Comparison of ENCODE assay signal across 8 cellular contexts in genomic region chr19:45467456-45468158, GRCh38. TPM values are rescaled to one million over a fixed set of nuclear protein-coding genes. Genes with fewer than 3 reads are reported as not detected.
DNase-seq lines count a peak whose midpoint lies in the region; ATAC-seq and TF ChIP-seq lines count a peak whose summit lies in the region.

Gene FOSB, plus strand, starts transcription at chr19:45467996. Its CDS starts 591 bp downstream, at chr19:45468587.

- H4K20me1 ChIP-seq in osteoblast (ENCODE audit: insufficient read depth, low read length), result peaks cover 5% of the 10 kb centered on the region

- no peak for TF ChIP-seq CTCF in osteoblast (IDR thresholded peaks at IDR 0.05; ENCODE audit: extremely low read depth, low read depth, low read length)
- no peak for TF ChIP-seq CTCF in testis (IDR thresholded peaks at IDR 0.05)

- intact Hi-C loops in testis (cut with DNase I; ENCODE audit: low total_unique reads), result no loop called here

- H2AFZ ChIP-seq in osteoblast (ENCODE audit: low read length), result peak within 1 kb of the TSS; percentile 89

- peak within 1 kb of the TSS; percentile 97 for H3K27ac ChIP-seq in osteoblast (ENCODE audit: low read depth, low read length)
- H3K27ac ChIP-seq in testis, result peak within 1 kb of the TSS; percentile 91 to 93

- peak within 1 kb of the TSS; percentile 96 to 98 for H3K27ac Mint-ChIP-seq in activated naive CD4-positive, alpha-beta T cell treated with anti-CD3 and anti-CD28 coated beads, Interleukin-2, amount 50 U/mL, for 72 hours

- WGBS in testis, 2 donors, result 0 to 1% methylated on average over 10 to 56 of the region's 56 CpGs

- H3K9me3 ChIP-seq in HAP-1 (no peaks in the 10 kb centered on the region; the same call in 1 of the 2 replicates), osteoblast (ENCODE audit: low read depth, low read length) (no peaks in the 10 kb centered on the region), testis (no peaks in the 10 kb centered on the region)

- DNase-seq in EL, result peak; percentile 93
- peak; percentile 93 to 96 for DNase-seq in HAP-1 (ENCODE audit: low spot score in 2 of 2)
- DNase-seq in NAMALWA (ENCODE audit: low spot score), result peak; percentile 97
- DNase-seq in activated naive CD4-positive, alpha-beta T cell treated with anti-CD3 and anti-CD28 coated beads, Interleukin-2, amount 50 U/mL, for 72 hours (ENCODE audit: low spot score in 2 of 2), result peak; percentile 93 to 95
- peak; percentile 96 for DNase-seq in glomerular visceral epithelial cell (ENCODE audit: extremely low spot score)
- DNase-seq in osteoblast (ENCODE audit: insufficient read length, low spot score, missing footprints), result peak; percentile 99
- peak; percentile 98 for DNase-seq in testis

- H3K79me2 ChIP-seq in osteoblast (ENCODE audit: insufficient read depth, low read length), result peaks cover 32% of the 10 kb centered on the region

- peaks cover 0 to 4% of the 10 kb centered on the region in 2 donors for H3K36me3 Mint-ChIP-seq in activated naive CD4-positive, alpha-beta T cell treated with anti-CD3 and anti-CD28 coated beads, Interleukin-2, amount 50 U/mL, for 72 hours

- H3K4me3 ChIP-seq in HAP-1, result peak within 1 kb of the TSS; percentile 77
- H3K4me3 ChIP-seq in osteoblast (ENCODE audit: insufficient read depth, low read length), result peak within 1 kb of the TSS; percentile 95
- peak within 1 kb of the TSS; percentile 70 to 86 for H3K4me3 ChIP-seq in testis

- H3K36me3 ChIP-seq in HAP-1 (replicated peaks), result no peaks in the 10 kb centered on the region
- peaks cover 8% of the 10 kb centered on the region for H3K36me3 ChIP-seq in osteoblast (ENCODE audit: insufficient read depth, low read length)
- H3K36me3 ChIP-seq in testis (ENCODE audit: low read depth, missing control alignments), result no peaks in the 10 kb centered on the region

- in situ Hi-C loops in HAP-1 (cut with MboI; ENCODE audit: low sequenced_read_pairs), result no loop called here

- peak within 1 kb of the TSS; percentile 100 for H3K4me2 ChIP-seq in osteoblast (ENCODE audit: insufficient read depth, low read length)

- H3K9me3 Mint-ChIP-seq in activated naive CD4-positive, alpha-beta T cell treated with anti-CD3 and anti-CD28 coated beads, Interleukin-2, amount 50 U/mL, for 72 hours, result no peaks in the 10 kb centered on the region

- peak; percentile 6; the same call in 1 of the 3 replicates for ATAC-seq in SK-N-SH treated with all-trans-retinoic acid at 6 μM for 48 hours
- peak; percentile 22 to 38 for ATAC-seq in activated naive CD4-positive, alpha-beta T cell treated with anti-CD3 and anti-CD28 coated beads, Interleukin-2, amount 50 U/mL, for 72 hours

- H3K27me3 ChIP-seq in HAP-1 (ENCODE audit: low read depth) (no peaks in the 10 kb centered on the region), osteoblast (ENCODE audit: insufficient read depth, low read length) (no peaks in the 10 kb centered on the region), testis (no peaks in the 10 kb centered on the region)

- H3K4me1 ChIP-seq in HAP-1 (peaks cover 12% of the 10 kb centered on the region; the same call in 1 of the 2 replicates), osteoblast (ENCODE audit: insufficient read depth, low read length) (peaks cover 21% of the 10 kb centered on the region), testis (peaks cover 20% of the 10 kb centered on the region)

- peak; percentile 94 for TF ChIP-seq POLR2A in testis (IDR thresholded peaks at IDR 0.05)

TF ChIP-seq in SK-N-SH treated with all-trans-retinoic acid at 6 μM for 48 hours, 23 proteins besides CTCF, POLR2A, EP300 and RAD21 (continues in another document):
- TF ChIP-seq POU6F1 (CRISPR knock-in tag; IDR thresholded peaks at IDR 0.05; ENCODE audit: borderline replicate concordance, low read depth) (no peak), SNAI2 (CRISPR knock-in tag; IDR thresholded peaks at IDR 0.05) (no peak), ESRRG (CRISPR knock-in tag; IDR thresholded peaks at IDR 0.05) (no peak), ZNF565 (CRISPR knock-in tag; conservative IDR thresholded peaks at IDR 0.05; ENCODE audit: low read depth) (no peak), ZNF70 (CRISPR knock-in tag; IDR thresholded peaks at IDR 0.05) (no peak), ISL1 (CRISPR knock-in tag; IDR thresholded peaks at IDR 0.05) (no peak), TCF4 (CRISPR knock-in tag; IDR thresholded peaks at IDR 0.05; ENCODE audit: borderline replicate concordance) (no peak), OSR1 (CRISPR knock-in tag; IDR thresholded peaks at IDR 0.05) (no peak), CSRNP3 (CRISPR knock-in tag; IDR thresholded peaks at IDR 0.05) (no peak), TOX (CRISPR knock-in tag; IDR thresholded peaks at IDR 0.05; ENCODE audit: borderline replicate concordance) (peak; percentile 60; the same call in 1 of the 2 replicates), ZC3H10 (CRISPR knock-in tag; IDR thresholded peaks at IDR 0.05) (no peak), ZFP30 (CRISPR knock-in tag; IDR thresholded peaks at IDR 0.05) (no peak), BACH2 (CRISPR knock-in tag; IDR thresholded peaks at IDR 0.05; ENCODE audit: borderline replicate concordance) (no peak), CREB5 (CRISPR knock-in tag; IDR thresholded peaks at IDR 0.05; ENCODE audit: low read depth) (no peak), CSDC2 (CRISPR knock-in tag; IDR thresholded peaks at IDR 0.05) (no peak), ZFP3 (CRISPR knock-in tag; IDR thresholded peaks at IDR 0.05) (no peak), TSHZ2 (CRISPR knock-in tag; IDR thresholded peaks at IDR 0.05) (no peak), GLIS3 (CRISPR knock-in tag; IDR thresholded peaks at IDR 0.05) (no peak), RARB (CRISPR knock-in tag; IDR thresholded peaks at IDR 0.05) (peak; percentile 76; the same call in 1 of the 2 replicates)

RNA-seq across cellular contexts. Expression of gene FOSB, which starts in this region (rescaled TPM):
- 10 to 100 TPM; 19.9 to 37.6 TPM for total RNA-seq in activated naive CD4-positive, alpha-beta T cell treated with anti-CD3 and anti-CD28 coated beads, Interleukin-2, amount 50 U/mL, for 72 hours
- total RNA-seq in osteoblast (3.3 and 3.8 TPM in 2 replicates), testis (1 to 10 TPM; 1.2 to 3.9 TPM)
- polyA plus RNA-seq in testis (ENCODE audit: insufficient read depth, low read depth, low replicate concordance), result 22.7 TPM

Comparison
In these comparisons a context has a peak if more than half of its experiments do, and no peak if none do; other contexts are left out.
1. Peak in every context shown above with its lines: DNase-seq, ATAC-seq, H3K4me3 ChIP-seq and H3K27ac ChIP-seq.